In the genomic region with DNA sequence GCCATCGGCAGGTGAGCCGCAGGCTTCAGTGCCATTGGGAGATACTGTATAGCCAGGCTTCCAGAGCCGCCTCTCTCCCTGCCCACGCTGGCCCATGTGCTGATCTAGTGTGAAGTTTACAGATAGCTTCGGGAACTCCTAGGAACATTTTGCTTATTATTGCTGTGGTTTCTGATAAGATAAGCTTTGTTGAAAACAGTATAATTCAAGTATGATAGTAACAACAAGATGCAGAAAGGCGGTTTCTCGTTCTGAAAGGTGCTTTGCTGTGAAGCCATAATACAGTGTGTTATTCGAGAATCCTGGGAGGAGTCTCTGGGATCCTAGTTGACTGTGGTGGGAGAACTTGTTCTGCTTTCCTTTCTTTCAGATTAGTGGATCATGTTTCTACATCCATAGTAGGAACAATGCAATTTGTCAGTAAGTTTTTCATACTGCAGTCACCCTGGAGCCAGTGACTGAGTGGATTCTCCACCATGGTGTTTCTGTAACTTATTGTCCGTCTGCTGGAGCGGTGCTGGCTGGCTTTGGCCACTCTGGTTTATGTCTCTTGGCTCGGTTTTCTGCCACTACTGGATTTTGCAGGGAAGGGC, we compare ENCODE assay signal across 10 cellular contexts.
A peak's percentile ranks its signal among the peaks of the same experiment; 100 is the strongest.
DNase-seq lines count a peak whose midpoint lies in the region; ATAC-seq and TF ChIP-seq lines count a peak whose summit lies in the region.
"Had no signal": no experiment of that assay in that cellular context is flagged by ENCODE, and none has a peak within 500 bp of the region (broad histone marks: within the 10 kb centered on the region; RNA-seq: fewer than 3 reads in every experiment).

No MANE protein-coding gene starts in this region.

- no peaks in the 10 kb centered on the region for H3K4me1 Mint-ChIP-seq in stimulated activated naive CD8-positive, alpha-beta T cell treated with anti-CD3 and anti-CD28 coated beads, Interleukin-15, Interleukin-2, amounts not matched to agents 100 ng/mL and 50 ng/mL, for 24 hours (ENCODE audit: low read depth)
- H3K4me1 Mint-ChIP-seq in stimulated activated naive CD8-positive, alpha-beta T cell treated with anti-CD3 and anti-CD28 coated beads, Interleukin-15, amount 100 ng/mL, for 72 hours = peaks cover 15% of the 10 kb centered on the region

- TF ChIP-seq CTCF in epithelial cell of esophagus (IDR thresholded peaks at IDR 0.05; ENCODE audit: insufficient read depth, low read depth, low read length, missing control alignments) = no peak
- TF ChIP-seq CTCF in GM13977 (IDR thresholded peaks at IDR 0.05; ENCODE audit: extremely low read depth, insufficient read depth, missing control alignments) = no peak

- no peaks in the 10 kb centered on the region for H3K27me3 ChIP-seq in muscle layer of colon (ENCODE audit: control insufficient read depth in 1 of 2, insufficient read depth in 2 of 2, low read length in 2 of 2)
- H3K27me3 ChIP-seq: BLaER1 treated with 17β-estradiol and CSF1 and Interleukin-3, amounts not matched to agents 10 nM and 100 nM had no signal

- DNase-seq in stimulated activated naive CD8-positive, alpha-beta T cell treated with anti-CD3 and anti-CD28 coated beads, Interleukin-15, amount 100 ng/mL, for 72 hours = no peak
- DNase-seq in epithelial cell of esophagus (ENCODE audit: low read depth) = peak; percentile 34
- DNase-seq in NOMO-1 (lab: John Stamatoyannopoulos, UW; ENCODE audit: unreplicated experiment in 2 of 2) = no peak
- DNase-seq in GM13977 (ENCODE audit: low spot score) = no peak
- no peak for DNase-seq in NCI-H1930 (lab: John Stamatoyannopoulos, UW)
- DNase-seq: foreskin melanocyte had no signal

- H3K9me3 ChIP-seq in muscle layer of colon (ENCODE audit: low read length) = no peaks in the 10 kb centered on the region
- H3K9me3 ChIP-seq: BLaER1 treated with 17β-estradiol and CSF1 and Interleukin-3, amounts not matched to agents 10 nM and 100 nM had no signal

- ATAC-seq in stimulated activated naive CD8-positive, alpha-beta T cell treated with anti-CD3 and anti-CD28 coated beads, Interleukin-15, amount 100 ng/mL, for 72 hours = no peak
- ATAC-seq in GM21360 (IDR thresholded peaks at IDR 0.05; ENCODE audit: unreplicated experiment) = no peak

- H3K4me3 ChIP-seq in epithelial cell of esophagus (ENCODE audit: low read length) (no peak overlapping the region), muscle layer of colon (ENCODE audit: low read depth in 1 of 2, low read length in 2 of 2) (no peak overlapping the region)
- H3K4me3 ChIP-seq: BLaER1 treated with 17β-estradiol and CSF1 and Interleukin-3, amounts not matched to agents 10 nM and 100 nM had no signal

- H3K36me3 ChIP-seq in muscle layer of colon (ENCODE audit: insufficient read depth, low read length) = peaks cover 5% of the 10 kb centered on the region

- H3K9me3 Mint-ChIP-seq in stimulated activated naive CD8-positive, alpha-beta T cell treated with anti-CD3 and anti-CD28 coated beads, Interleukin-15, Interleukin-2, amounts not matched to agents 100 ng/mL and 50 ng/mL, for 24 hours = no peaks in the 10 kb centered on the region
- no peaks in the 10 kb centered on the region for H3K9me3 Mint-ChIP-seq in stimulated activated naive CD8-positive, alpha-beta T cell treated with anti-CD3 and anti-CD28 coated beads, Interleukin-15, amount 100 ng/mL, for 72 hours

- no peak overlapping the region for H3K9ac ChIP-seq in muscle layer of colon (ENCODE audit: low read length)

- H3K27ac ChIP-seq in muscle layer of colon (ENCODE audit: low read depth, low read length) = peak overlapping the region; percentile 7

- H3K36me3 Mint-ChIP-seq in stimulated activated naive CD8-positive, alpha-beta T cell treated with anti-CD3 and anti-CD28 coated beads, Interleukin-15, Interleukin-2, amounts not matched to agents 100 ng/mL and 50 ng/mL, for 24 hours (ENCODE audit: low read depth) = peaks cover 5% of the 10 kb centered on the region

- peak overlapping the region; percentile 36 for H3K27ac Mint-ChIP-seq in stimulated activated naive CD8-positive, alpha-beta T cell treated with anti-CD3 and anti-CD28 coated beads, Interleukin-15, Interleukin-2, amounts not matched to agents 100 ng/mL and 50 ng/mL, for 24 hours
- H3K27ac Mint-ChIP-seq in stimulated activated naive CD8-positive, alpha-beta T cell treated with anti-CD3 and anti-CD28 coated beads, Interleukin-15, amount 100 ng/mL, for 72 hours = no peak overlapping the region

- no peaks in the 10 kb centered on the region for H3K27me3 Mint-ChIP-seq in stimulated activated naive CD8-positive, alpha-beta T cell treated with anti-CD3 and anti-CD28 coated beads, Interleukin-15, Interleukin-2, amounts not matched to agents 100 ng/mL and 50 ng/mL, for 24 hours
- no peaks in the 10 kb centered on the region for H3K27me3 Mint-ChIP-seq in stimulated activated naive CD8-positive, alpha-beta T cell treated with anti-CD3 and anti-CD28 coated beads, Interleukin-15, amount 100 ng/mL, for 72 hours

- no peak overlapping the region for H3K4me3 Mint-ChIP-seq in stimulated activated naive CD8-positive, alpha-beta T cell treated with anti-CD3 and anti-CD28 coated beads, Interleukin-15, Interleukin-2, amounts not matched to agents 100 ng/mL and 50 ng/mL, for 24 hours
- H3K4me3 Mint-ChIP-seq in stimulated activated naive CD8-positive, alpha-beta T cell treated with anti-CD3 and anti-CD28 coated beads, Interleukin-15, amount 100 ng/mL, for 72 hours = no peak overlapping the region

- in situ Hi-C loops in GM13977 (cut with MboI; ENCODE audit: low pct_unique_long_range_greater_than_20kb, low sequenced_read_pairs, unreplicated experiment) = no loop called here

- peaks cover 13% of the 10 kb centered on the region for H3K4me1 ChIP-seq in muscle layer of colon (ENCODE audit: insufficient read depth, low read length)
